Comparison of ENCODE assay signal across 22 cellular contexts in genomic region chr2:169143998-169144397, GRCh38.
"Had no signal": no experiment of that assay in that cellular context is flagged by ENCODE, and none has a peak within 500 bp of the region (broad histone marks: within the 10 kb centered on the region; RNA-seq: fewer than 3 reads in every experiment).

No MANE protein-coding gene starts in this region.

- H3K9me3 ChIP-seq: breast epithelium, gastroesophageal sphincter, neutrophil, ovary, prostate gland, right atrium auricular region, spleen, testis, upper lobe of left lung had no signal

- ATAC-seq: activated T-cell treated with anti-CD3 and anti-CD28 coated beads, Interleukin-2, amount 50 U/mL, for 72 hours; gastroesophageal sphincter; natural killer cell treated with Interleukin-12 subunit alpha and Interleukin-12 subunit beta and Interleukin-15 and Interleukin-18, amount 100 ng/mL, for 72 hours had no signal

- H3K4me3 ChIP-seq: breast epithelium, coronary artery, gastroesophageal sphincter, ovary, prostate gland, right atrium auricular region, spleen, testis, upper lobe of left lung had no signal

- FAIRE-seq: islet of Langerhans had no signal

- H3K36me3 ChIP-seq: breast epithelium, gastroesophageal sphincter, neutrophil, ovary, prostate gland, right atrium auricular region, spleen, upper lobe of left lung had no signal

- H3K27ac ChIP-seq: breast epithelium, coronary artery, gastroesophageal sphincter, neutrophil, ovary, prostate gland, right atrium auricular region, spleen, testis, upper lobe of left lung had no signal

- H3K4me1 ChIP-seq: breast epithelium, gastroesophageal sphincter, prostate gland, right atrium auricular region, testis, upper lobe of left lung had no signal

- DNase-seq: activated CD4-positive, alpha-beta memory T cell treated with anti-CD3 and anti-CD28 coated beads, Interleukin-2, amount 10 ng/mL, durations not matched to agents 7 days and 5 days; activated CD4-positive, alpha-beta T cell treated with anti-CD3 and anti-CD28 coated beads, Interleukin-2, amount 10 ng/mL, durations not matched to agents 24 days and 14 days; activated effector memory CD4-positive, alpha-beta T cell treated with Interleukin-2 at 50 U/mL for 16 hours; activated naive CD4-positive, alpha-beta T cell treated with anti-CD3 and anti-CD28 coated beads for 36 hours; activated naive CD8-positive, alpha-beta T cell treated with anti-CD3 and anti-CD28 coated beads, Interleukin-2, amount 10 ng/mL, durations not matched to agents 7 days and 5 days; activated T-cell treated with anti-CD3 and anti-CD28 coated beads, Interleukin-2, amount 50 U/mL, for 72 hours; amniotic stem cell; head of caudate nucleus; ovary; spleen; stimulated activated CD4-positive, alpha-beta T cell treated with anti-CD3 and anti-CD28 coated beads, Interleukin-4, amount 100 ng/mL, for 1 hour; stimulated activated naive CD4-positive, alpha-beta T cell; testis; upper lobe of left lung had no signal

- H3K27me3 ChIP-seq: breast epithelium, gastroesophageal sphincter, neutrophil, ovary, right atrium auricular region, spleen, testis, upper lobe of left lung had no signal
